Comparison of ENCODE assay signal across 11 cellular contexts in the genomic region with DNA sequence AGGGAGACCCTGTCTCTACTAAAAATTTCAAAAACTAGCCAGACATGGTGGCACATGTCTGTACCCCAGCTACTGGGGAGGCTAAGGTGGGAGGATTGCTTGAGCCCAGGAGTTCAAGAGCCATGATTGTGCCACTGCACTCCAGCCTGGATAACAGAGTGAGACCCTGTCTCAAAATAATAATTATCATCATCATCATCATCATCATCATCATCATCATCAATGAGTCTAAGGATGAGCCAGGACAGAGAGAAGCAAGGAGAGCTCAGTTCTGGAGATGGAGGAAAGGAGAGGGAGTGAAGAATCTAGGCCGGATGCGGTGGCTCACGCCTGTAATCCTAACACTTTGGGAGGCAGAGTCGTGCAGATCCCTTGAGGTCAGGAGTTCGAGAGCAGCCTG.
"Had no signal": no experiment of that assay in that cellular context is flagged by ENCODE, and none has a peak within 500 bp of the region (broad histone marks: within the 10 kb centered on the region; RNA-seq: fewer than 3 reads in every experiment).

No MANE protein-coding gene starts in this region.

- H3K9ac ChIP-seq: GM23248 had no signal

- DNase-seq: GM23248, GOT3, H7, H9, HCEC 1CT, HFFc6 had no signal

- H3K4me1 ChIP-seq: HAP-1 had no signal

- H3K27ac Mint-ChIP-seq: H9, HFFc6 had no signal

- H3K4me3 ChIP-seq: GM23248, GM23338, HAP-1 had no signal

- H3K36me3 ChIP-seq: HAP-1 had no signal

- H3K9me3 Mint-ChIP-seq: GM23338, H9, HFFc6 had no signal

- H3K4me3 Mint-ChIP-seq: GM23338, H9, HFFc6 had no signal

- H3K4me2 ChIP-seq: GM23338 had no signal

- ATAC-seq: GM23338, HCT116 had no signal

- H2AFZ ChIP-seq: GM23248 had no signal

- H3K27ac ChIP-seq: GM23248 had no signal

- FAIRE-seq: H1, H54 had no signal

- H3K9me3 ChIP-seq: HAP-1 had no signal
